In the genomic region with DNA sequence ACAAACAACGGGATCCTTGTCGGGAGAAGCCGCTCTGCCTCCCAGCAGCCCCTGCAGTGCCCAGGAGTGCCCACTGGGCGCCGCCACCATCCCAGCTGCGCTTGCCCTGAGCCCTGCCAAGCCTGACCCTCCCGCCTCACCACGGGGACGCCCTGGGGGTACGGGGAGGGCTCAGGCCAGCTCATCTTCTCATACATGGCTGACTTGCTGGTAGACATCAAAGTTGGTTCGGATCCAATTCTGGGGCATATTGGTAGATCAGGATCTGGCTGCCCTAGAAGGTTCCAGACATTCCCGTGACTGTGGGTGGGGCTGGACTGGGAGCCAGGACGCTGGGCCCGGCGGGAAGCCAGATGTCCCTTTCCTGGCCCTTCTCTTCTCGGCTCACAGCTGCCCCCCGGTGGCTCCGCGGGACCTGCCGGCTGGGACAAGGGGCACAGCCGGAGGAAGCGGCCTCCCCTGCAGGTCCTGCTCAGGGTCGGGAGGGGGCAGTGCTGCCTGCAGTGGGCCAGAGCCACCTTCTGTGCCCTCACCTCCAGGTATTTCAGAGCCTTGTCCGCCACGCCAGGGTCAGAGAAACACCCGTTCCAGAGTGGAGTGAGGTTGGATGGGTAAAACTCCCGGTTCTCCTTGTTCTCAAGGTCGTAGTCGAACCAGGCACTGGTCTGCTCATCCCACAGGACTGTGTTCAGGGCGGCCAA, we compare ENCODE assay signal across 1 cellular context.
A peak's percentile ranks its signal among the peaks of the same experiment; 100 is the strongest.
TF ChIP-seq lines count a peak whose summit lies in the region.

No MANE protein-coding gene starts in this region.

TF ChIP-seq in HepG2, 621 proteins besides CTCF, POLR2A, EP300 and RAD21 (continued from another document and continues in another):
- TF ChIP-seq, protein P1, sequence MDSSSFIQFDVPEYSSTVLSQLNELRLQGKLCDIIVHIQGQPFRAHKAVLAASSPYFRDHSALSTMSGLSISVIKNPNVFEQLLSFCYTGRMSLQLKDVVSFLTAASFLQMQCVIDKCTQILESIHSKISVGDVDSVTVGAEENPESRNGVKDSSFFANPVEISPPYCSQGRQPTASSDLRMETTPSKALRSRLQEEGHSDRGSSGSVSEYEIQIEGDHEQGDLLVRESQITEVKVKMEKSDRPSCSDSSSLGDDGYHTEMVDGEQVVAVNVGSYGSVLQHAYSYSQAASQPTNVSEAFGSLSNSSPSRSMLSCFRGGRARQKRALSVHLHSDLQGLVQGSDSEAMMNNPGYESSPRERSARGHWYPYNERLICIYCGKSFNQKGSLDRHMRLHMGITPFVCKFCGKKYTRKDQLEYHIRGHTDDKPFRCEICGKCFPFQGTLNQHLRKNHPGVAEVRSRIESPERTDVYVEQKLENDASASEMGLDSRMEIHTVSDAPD (CRISPR knock-in tag; IDR thresholded peaks at IDR 0.05): no peak
- TF ChIP-seq, protein P2, sequence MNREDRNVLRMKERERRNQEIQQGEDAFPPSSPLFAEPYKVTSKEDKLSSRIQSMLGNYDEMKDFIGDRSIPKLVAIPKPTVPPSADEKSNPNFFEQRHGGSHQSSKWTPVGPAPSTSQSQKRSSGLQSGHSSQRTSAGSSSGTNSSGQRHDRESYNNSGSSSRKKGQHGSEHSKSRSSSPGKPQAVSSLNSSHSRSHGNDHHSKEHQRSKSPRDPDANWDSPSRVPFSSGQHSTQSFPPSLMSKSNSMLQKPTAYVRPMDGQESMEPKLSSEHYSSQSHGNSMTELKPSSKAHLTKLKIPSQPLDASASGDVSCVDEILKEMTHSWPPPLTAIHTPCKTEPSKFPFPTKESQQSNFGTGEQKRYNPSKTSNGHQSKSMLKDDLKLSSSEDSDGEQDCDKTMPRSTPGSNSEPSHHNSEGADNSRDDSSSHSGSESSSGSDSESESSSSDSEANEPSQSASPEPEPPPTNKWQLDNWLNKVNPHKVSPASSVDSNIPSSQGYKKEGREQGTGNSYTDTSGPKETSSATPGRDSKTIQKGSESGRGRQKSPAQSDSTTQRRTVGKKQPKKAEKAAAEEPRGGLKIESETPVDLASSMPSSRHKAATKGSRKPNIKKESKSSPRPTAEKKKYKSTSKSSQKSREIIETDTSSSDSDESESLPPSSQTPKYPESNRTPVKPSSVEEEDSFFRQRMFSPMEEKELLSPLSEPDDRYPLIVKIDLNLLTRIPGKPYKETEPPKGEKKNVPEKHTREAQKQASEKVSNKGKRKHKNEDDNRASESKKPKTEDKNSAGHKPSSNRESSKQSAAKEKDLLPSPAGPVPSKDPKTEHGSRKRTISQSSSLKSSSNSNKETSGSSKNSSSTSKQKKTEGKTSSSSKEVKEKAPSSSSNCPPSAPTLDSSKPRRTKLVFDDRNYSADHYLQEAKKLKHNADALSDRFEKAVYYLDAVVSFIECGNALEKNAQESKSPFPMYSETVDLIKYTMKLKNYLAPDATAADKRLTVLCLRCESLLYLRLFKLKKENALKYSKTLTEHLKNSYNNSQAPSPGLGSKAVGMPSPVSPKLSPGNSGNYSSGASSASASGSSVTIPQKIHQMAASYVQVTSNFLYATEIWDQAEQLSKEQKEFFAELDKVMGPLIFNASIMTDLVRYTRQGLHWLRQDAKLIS (CRISPR knock-in tag; IDR thresholded peaks at IDR 0.05): no peak
- no peak for TF ChIP-seq MAFG (CRISPR knock-in tag; IDR thresholded peaks at IDR 0.05)
- TF ChIP-seq SOX13 (IDR thresholded peaks at IDR 0.05): no peak
- peak in 1 of 2 experiments; percentile 37; a peak in 1 of 4 replicates for TF ChIP-seq SOX13 (CRISPR knock-in tag; conservative IDR thresholded peaks at IDR 0.05 in 1 of 2, IDR thresholded peaks at IDR 0.05 in 1 of 2)
- peak; percentile 75 for TF ChIP-seq HOXA3 (CRISPR knock-in tag; IDR thresholded peaks at IDR 0.05)
- TF ChIP-seq SMYD3 (CRISPR knock-in tag; IDR thresholded peaks at IDR 0.05): peak; percentile 83
- peak; percentile 81; the same call in 1 of the 2 replicates for TF ChIP-seq SAFB2 (CRISPR knock-in tag; IDR thresholded peaks at IDR 0.05; ENCODE audit: borderline replicate concordance, low read depth)
- TF ChIP-seq ZNF101 (CRISPR knock-in tag; IDR thresholded peaks at IDR 0.05; ENCODE audit: borderline replicate concordance, low read depth): no peak
- no peak for TF ChIP-seq ZNF335 (CRISPR knock-in tag; IDR thresholded peaks at IDR 0.05)
- TF ChIP-seq KLF16 (CRISPR knock-in tag; IDR thresholded peaks at IDR 0.05): 0 out of 4 replicates have a peak, but pooled peaks of 1 of the 2 experiments have one; percentile 40
- no peak for TF ChIP-seq ZNF766 (CRISPR knock-in tag; IDR thresholded peaks at IDR 0.05; ENCODE audit: borderline replicate concordance)
- TF ChIP-seq FOSL1 (CRISPR knock-in tag; IDR thresholded peaks at IDR 0.05; ENCODE audit: borderline replicate concordance): no peak
- no peak for TF ChIP-seq ARNT (IDR thresholded peaks at IDR 0.05)
- TF ChIP-seq PRPF4 (IDR thresholded peaks at IDR 0.05; ENCODE audit: low read depth, low read length, poor library complexity, severe bottlenecking): no peak
- TF ChIP-seq ZSCAN20 (CRISPR knock-in tag; IDR thresholded peaks at IDR 0.05; ENCODE audit: borderline replicate concordance): no peak
- no peak for TF ChIP-seq CCAR2 (optimal IDR thresholded peaks at IDR 0.05; ENCODE audit: low read depth, low read length)
- no peak for TF ChIP-seq PCBP1 (IDR thresholded peaks at IDR 0.05; ENCODE audit: borderline replicate concordance, low read depth, low read length)
- TF ChIP-seq ZBTB43 (CRISPR knock-in tag; conservative IDR thresholded peaks at IDR 0.05): 0 out of 2 replicates have a peak, but pooled peaks have one; percentile 44
- peak; percentile 67 for TF ChIP-seq SRSF1 (optimal IDR thresholded peaks at IDR 0.05; ENCODE audit: low read depth, low read length)
- TF ChIP-seq, protein P3, sequence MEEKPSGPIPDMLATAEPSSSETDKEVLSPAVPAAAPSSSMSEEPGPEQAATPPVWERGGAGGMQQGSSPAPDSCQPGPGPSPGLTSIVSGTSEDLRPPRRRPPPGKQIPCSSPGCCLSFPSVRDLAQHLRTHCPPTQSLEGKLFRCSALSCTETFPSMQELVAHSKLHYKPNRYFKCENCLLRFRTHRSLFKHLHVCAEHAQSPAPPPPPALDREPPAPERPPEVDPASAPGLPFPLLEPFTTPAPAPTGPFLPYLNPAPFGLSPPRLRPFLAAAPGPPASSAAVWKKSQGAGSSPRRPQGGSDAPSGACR (CRISPR knock-in tag; IDR thresholded peaks at IDR 0.05): peak; percentile 95; the same call in 1 of the 2 replicates
- TF ChIP-seq ATF1 (CRISPR knock-in tag; IDR thresholded peaks at IDR 0.05): no peak
- TF ChIP-seq ATF4 (CRISPR knock-in tag; IDR thresholded peaks at IDR 0.05): no peak
- no peak for TF ChIP-seq SYNCRIP (IDR thresholded peaks at IDR 0.05; ENCODE audit: insufficient read depth, low read depth, low read length)
- TF ChIP-seq ZNF672 (CRISPR knock-in tag; IDR thresholded peaks at IDR 0.05): no peak
- peak; percentile 59; the same call in 1 of the 2 replicates for TF ChIP-seq PPARG (CRISPR knock-in tag; conservative IDR thresholded peaks at IDR 0.05)
- no peak for TF ChIP-seq ZFP36 (IDR thresholded peaks at IDR 0.05; ENCODE audit: borderline replicate concordance, low read depth, low read length, partially characterized antibody)
- TF ChIP-seq, protein P4, sequence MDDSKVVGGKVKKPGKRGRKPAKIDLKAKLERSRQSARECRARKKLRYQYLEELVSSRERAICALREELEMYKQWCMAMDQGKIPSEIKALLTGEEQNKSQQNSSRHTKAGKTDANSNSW (CRISPR knock-in tag; IDR thresholded peaks at IDR 0.05; ENCODE audit: borderline replicate concordance): no peak
- 0 out of 2 replicates have a peak, but pooled peaks have one; percentile 37 for TF ChIP-seq ZKSCAN1 (IDR thresholded peaks at IDR 0.05; ENCODE audit: low read length)
- TF ChIP-seq SNAPC5 (CRISPR knock-in tag; IDR thresholded peaks at IDR 0.05; ENCODE audit: borderline replicate concordance): peak; percentile 50; the same call in 1 of the 2 replicates
- TF ChIP-seq REPIN1 (CRISPR knock-in tag; IDR thresholded peaks at IDR 0.05; ENCODE audit: borderline replicate concordance, low read depth): peak; percentile 88
- TF ChIP-seq, protein P5, sequence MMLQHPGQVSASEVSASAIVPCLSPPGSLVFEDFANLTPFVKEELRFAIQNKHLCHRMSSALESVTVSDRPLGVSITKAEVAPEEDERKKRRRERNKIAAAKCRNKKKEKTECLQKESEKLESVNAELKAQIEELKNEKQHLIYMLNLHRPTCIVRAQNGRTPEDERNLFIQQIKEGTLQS (CRISPR knock-in tag; IDR thresholded peaks at IDR 0.05): 0 out of 2 replicates have a peak, but pooled peaks have one; percentile 7
- TF ChIP-seq, protein P6, sequence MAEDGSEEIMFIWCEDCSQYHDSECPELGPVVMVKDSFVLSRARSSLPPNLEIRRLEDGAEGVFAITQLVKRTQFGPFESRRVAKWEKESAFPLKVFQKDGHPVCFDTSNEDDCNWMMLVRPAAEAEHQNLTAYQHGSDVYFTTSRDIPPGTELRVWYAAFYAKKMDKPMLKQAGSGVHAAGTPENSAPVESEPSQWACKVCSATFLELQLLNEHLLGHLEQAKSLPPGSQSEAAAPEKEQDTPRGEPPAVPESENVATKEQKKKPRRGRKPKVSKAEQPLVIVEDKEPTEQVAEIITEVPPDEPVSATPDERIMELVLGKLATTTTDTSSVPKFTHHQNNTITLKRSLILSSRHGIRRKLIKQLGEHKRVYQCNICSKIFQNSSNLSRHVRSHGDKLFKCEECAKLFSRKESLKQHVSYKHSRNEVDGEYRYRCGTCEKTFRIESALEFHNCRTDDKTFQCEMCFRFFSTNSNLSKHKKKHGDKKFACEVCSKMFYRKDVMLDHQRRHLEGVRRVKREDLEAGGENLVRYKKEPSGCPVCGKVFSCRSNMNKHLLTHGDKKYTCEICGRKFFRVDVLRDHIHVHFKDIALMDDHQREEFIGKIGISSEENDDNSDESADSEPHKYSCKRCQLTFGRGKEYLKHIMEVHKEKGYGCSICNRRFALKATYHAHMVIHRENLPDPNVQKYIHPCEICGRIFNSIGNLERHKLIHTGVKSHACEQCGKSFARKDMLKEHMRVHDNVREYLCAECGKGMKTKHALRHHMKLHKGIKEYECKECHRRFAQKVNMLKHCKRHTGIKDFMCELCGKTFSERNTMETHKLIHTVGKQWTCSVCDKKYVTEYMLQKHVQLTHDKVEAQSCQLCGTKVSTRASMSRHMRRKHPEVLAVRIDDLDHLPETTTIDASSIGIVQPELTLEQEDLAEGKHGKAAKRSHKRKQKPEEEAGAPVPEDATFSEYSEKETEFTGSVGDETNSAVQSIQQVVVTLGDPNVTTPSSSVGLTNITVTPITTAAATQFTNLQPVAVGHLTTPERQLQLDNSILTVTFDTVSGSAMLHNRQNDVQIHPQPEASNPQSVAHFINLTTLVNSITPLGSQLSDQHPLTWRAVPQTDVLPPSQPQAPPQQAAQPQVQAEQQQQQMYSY (CRISPR knock-in tag; IDR thresholded peaks at IDR 0.05): no peak
- peak; percentile 81 for TF ChIP-seq PATZ1 (CRISPR knock-in tag; IDR thresholded peaks at IDR 0.05)
- TF ChIP-seq FOXO4 (CRISPR knock-in tag; conservative IDR thresholded peaks at IDR 0.05): no peak
- peak; percentile 45 for TF ChIP-seq TEAD3 (CRISPR knock-in tag; optimal IDR thresholded peaks at IDR 0.05; ENCODE audit: borderline replicate concordance)
- TF ChIP-seq, protein P7, sequence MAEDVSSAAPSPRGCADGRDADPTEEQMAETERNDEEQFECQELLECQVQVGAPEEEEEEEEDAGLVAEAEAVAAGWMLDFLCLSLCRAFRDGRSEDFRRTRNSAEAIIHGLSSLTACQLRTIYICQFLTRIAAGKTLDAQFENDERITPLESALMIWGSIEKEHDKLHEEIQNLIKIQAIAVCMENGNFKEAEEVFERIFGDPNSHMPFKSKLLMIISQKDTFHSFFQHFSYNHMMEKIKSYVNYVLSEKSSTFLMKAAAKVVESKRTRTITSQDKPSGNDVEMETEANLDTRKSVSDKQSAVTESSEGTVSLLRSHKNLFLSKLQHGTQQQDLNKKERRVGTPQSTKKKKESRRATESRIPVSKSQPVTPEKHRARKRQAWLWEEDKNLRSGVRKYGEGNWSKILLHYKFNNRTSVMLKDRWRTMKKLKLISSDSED (CRISPR knock-in tag; IDR thresholded peaks at IDR 0.05): no peak
- TF ChIP-seq GATA4 (IDR thresholded peaks at IDR 0.05; ENCODE audit: borderline replicate concordance, low read depth): no peak
- no peak for TF ChIP-seq ZC3H13 (CRISPR knock-in tag; IDR thresholded peaks at IDR 0.05)
- TF ChIP-seq FOXM1 (CRISPR knock-in tag; IDR thresholded peaks at IDR 0.05): no peak
- TF ChIP-seq RBM39 (IDR thresholded peaks at IDR 0.05; ENCODE audit: low read depth, low read length, poor library complexity, severe bottlenecking): no peak
